In genomic region chr3:139260041-139260486, GRCh38 we compare ENCODE assay signal across 26 cellular contexts.
DNase-seq lines count a peak whose midpoint lies in the region; ATAC-seq, FAIRE-seq and TF ChIP-seq lines count a peak whose summit lies in the region.
"Had no signal": no experiment of that assay in that cellular context is flagged by ENCODE, and none has a peak within 500 bp of the region (broad histone marks: within the 10 kb centered on the region; RNA-seq: fewer than 3 reads in every experiment).

No MANE protein-coding gene starts in this region.

- H3F3A ChIP-seq in neural progenitor cell (ENCODE audit: low read depth) = no peaks in the 10 kb centered on the region

- RAD21 ChIA-PET in HCT116 (lab: Charles Lee; ENCODE audit: low non-redundant PET in 1 of 2, low total read pairs in 2 of 2, uncharacterized antibody in 2 of 2, unreplicated experiment in 2 of 2) = no interaction called here

- H3K9ac ChIP-seq in HCT116 (ENCODE audit: low read length) = no peak overlapping the region
- no peak overlapping the region for H3K9ac ChIP-seq in astrocyte (ENCODE audit: low read length)
- H3K9ac ChIP-seq in neural progenitor cell = no peak overlapping the region

- peaks cover 3 to 8% of the 10 kb centered on the region in 2 experiments; a peak in 2 of 4 replicates for H3K4me1 ChIP-seq in HCT116 (ENCODE audit: control insufficient read depth in 1 of 2, insufficient read depth in 2 of 2, low read length in 2 of 2)
- no peaks in the 10 kb centered on the region for H3K4me1 ChIP-seq in astrocyte (ENCODE audit: insufficient read depth, low read length)
- peaks cover under 1% of the 10 kb centered on the region for H3K4me1 ChIP-seq in neural progenitor cell
- H3K4me1 ChIP-seq in vagina = no peaks in the 10 kb centered on the region
- H3K4me1 ChIP-seq: A549, HAP-1 had no signal

- no peak for TF ChIP-seq RAD21 in HCT116 (IDR thresholded peaks at IDR 0.05; ENCODE audit: low read depth)

- no peaks in the 10 kb centered on the region for H3K79me2 ChIP-seq in HCT116 (ENCODE audit: insufficient read depth, low read length)
- no peaks in the 10 kb centered on the region for H3K79me2 ChIP-seq in astrocyte (ENCODE audit: insufficient read depth, low read length)
- H3K79me2 ChIP-seq in neural progenitor cell (ENCODE audit: low read depth) = no peaks in the 10 kb centered on the region

- TF ChIP-seq CTCF in HCT116 (IDR thresholded peaks at IDR 0.05 in 2 of 3, conservative IDR thresholded peaks at IDR 0.05 in 1 of 3; ENCODE audit: borderline replicate concordance in 1 of 3, insufficient read depth in 1 of 3, low read depth in 2 of 3, low read length in 2 of 3) = no peak
- no peak for TF ChIP-seq CTCF in astrocyte (IDR thresholded peaks at IDR 0.05; ENCODE audit: insufficient read depth, low read depth, low read length)
- TF ChIP-seq CTCF in neural progenitor cell (IDR thresholded peaks at IDR 0.05) = no peak
- TF ChIP-seq CTCF in vagina (IDR thresholded peaks at IDR 0.05) = no peak

- H3K36me3 ChIP-seq in HCT116 (ENCODE audit: control insufficient read depth in 1 of 2, insufficient read depth in 2 of 2, low read length in 2 of 2) = no peaks in the 10 kb centered on the region
- no peaks in the 10 kb centered on the region for H3K36me3 ChIP-seq in astrocyte (ENCODE audit: insufficient read depth, low read length)
- no peaks in the 10 kb centered on the region for H3K36me3 ChIP-seq in neural progenitor cell
- no peaks in the 10 kb centered on the region for H3K36me3 ChIP-seq in vagina
- H3K36me3 ChIP-seq: HAP-1 had no signal

- POLR2A ChIA-PET in HCT116 (lab: Charles Lee) = no interaction called here

- no peak for DNase-seq in HCT116 (ENCODE audit: low read depth, low spot score)
- DNase-seq in astrocyte (ENCODE audit: low read depth) = no peak
- DNase-seq in neural progenitor cell (ENCODE audit: low spot score) = no peak
- peak; percentile 82 to 95 for DNase-seq in vagina (ENCODE audit: extremely low spot score in 2 of 2)
- DNase-seq in HUDEP-2 (lab: John Stamatoyannopoulos, UW; ENCODE audit: unreplicated experiment in 76 of 76) = no peak
- DNase-seq in activated CD4-positive, alpha-beta T cell treated with anti-CD3 and anti-CD28 coated beads for 1 hour = no peak
- DNase-seq: AML-193; C1 segment of cervical spinal cord; CD4-positive, alpha-beta memory T cell; COR-L47; DMS53; GOT3; Kasumi-1; MV-4-11; NCI-H1105 treated with DMSO at 0.1 percent for 48 hours; NCI-H146; NCI-H1930; NCI-H526 treated with DMSO at 0.1 percent for 48 hours; PC-9; RPMI8226; SHP77 had no signal

- H3K9me3 ChIP-seq in HCT116 (ENCODE audit: control insufficient read depth in 1 of 2, insufficient read depth in 1 of 2, low read depth in 1 of 2, low read length in 2 of 2) (no peaks in the 10 kb centered on the region), astrocyte (ENCODE audit: insufficient read depth, low read depth, low read length) (no peaks in the 10 kb centered on the region), neural progenitor cell (ENCODE audit: low read depth) (no peaks in the 10 kb centered on the region), vagina (no peaks in the 10 kb centered on the region)
- H3K9me3 ChIP-seq: A549, HAP-1 had no signal

- peaks cover 48% of the 10 kb centered on the region for H3K27me3 Mint-ChIP-seq in astrocyte (ENCODE audit: low read depth, unreplicated experiment)
- H3K27me3 Mint-ChIP-seq in neural progenitor cell (ENCODE audit: insufficient read depth, low read depth) = no peaks in the 10 kb centered on the region

- no peaks in the 10 kb centered on the region for H3K4me1 Mint-ChIP-seq in astrocyte (ENCODE audit: low read depth, unreplicated experiment)
- peaks cover 4% of the 10 kb centered on the region for H3K4me1 Mint-ChIP-seq in neural progenitor cell
- H3K4me1 Mint-ChIP-seq: CD4-positive, alpha-beta memory T cell had no signal

- intact Hi-C loops in HCT116 (cut with micrococcal nuclease) = no loop called here
- intact Hi-C loops in vagina (cut with DNase I) = no loop called here

- peak overlapping the region; percentile 42 for H3K27ac Mint-ChIP-seq in astrocyte (ENCODE audit: unreplicated experiment)
- H3K27ac Mint-ChIP-seq in neural progenitor cell = no peak overlapping the region
- H3K27ac Mint-ChIP-seq: CD4-positive, alpha-beta memory T cell had no signal

- H3K9me3 Mint-ChIP-seq in astrocyte (ENCODE audit: unreplicated experiment) (peaks cover 6% of the 10 kb centered on the region), neural progenitor cell (no peaks in the 10 kb centered on the region)

- FAIRE-seq in astrocyte (lab: Jason Lieb, UNC) = no peak
- FAIRE-seq: A549, GM18507 had no signal

- H4K20me1 ChIP-seq in HCT116 (ENCODE audit: insufficient read depth) (no peaks in the 10 kb centered on the region), astrocyte (ENCODE audit: insufficient read depth, low read length) (no peaks in the 10 kb centered on the region), neural progenitor cell (ENCODE audit: low read depth) (no peaks in the 10 kb centered on the region)

- no peak overlapping the region; the same call in 1 of the 2 replicates for H3K27ac ChIP-seq in HCT116 (ENCODE audit: low read depth, low read length)
- H3K27ac ChIP-seq in astrocyte (ENCODE audit: low read depth, low read length) = no peak overlapping the region
- no peak overlapping the region for H3K27ac ChIP-seq in neural progenitor cell
- H3K27ac ChIP-seq in vagina = no peak overlapping the region
- H3K27ac ChIP-seq: A549, HL-60, PC-9 had no signal

- TF ChIP-seq POLR2A in HCT116 (IDR thresholded peaks at IDR 0.05; ENCODE audit: borderline replicate concordance, extremely low read depth, insufficient read depth, insufficient read length) = no peak
- no peak for TF ChIP-seq POLR2A in vagina (IDR thresholded peaks at IDR 0.05)

- H2AFZ ChIP-seq in HCT116 (ENCODE audit: low read depth, low read length, poor library complexity, severe bottlenecking) (no peak overlapping the region), astrocyte (ENCODE audit: low read depth, low read length) (no peak overlapping the region), neural progenitor cell (replicated peaks) (peak overlapping the region; percentile 17)
- H2AFZ ChIP-seq: PC-9 had no signal

- H3K9me2 ChIP-seq in HCT116 (ENCODE audit: insufficient read depth) = no peaks in the 10 kb centered on the region

- no peaks in the 10 kb centered on the region for H3K27me3 ChIP-seq in HCT116 (ENCODE audit: insufficient read depth, low read length)
- no peaks in the 10 kb centered on the region for H3K27me3 ChIP-seq in astrocyte (ENCODE audit: insufficient read depth, low read length)
- H3K27me3 ChIP-seq in neural progenitor cell = no peaks in the 10 kb centered on the region
- H3K27me3 ChIP-seq in vagina = no peaks in the 10 kb centered on the region

- H3K4me3 Mint-ChIP-seq in astrocyte (ENCODE audit: unreplicated experiment) (no peak overlapping the region), neural progenitor cell (no peak overlapping the region)
- H3K4me3 Mint-ChIP-seq: CD4-positive, alpha-beta memory T cell had no signal

- CTCF ChIA-PET in HCT116 (lab: Charles Lee) = no interaction called here

- ATAC-seq in HCT116 = peak; percentile 45
- ATAC-seq in GM18519 (IDR thresholded peaks at IDR 0.05; ENCODE audit: low FRiP score, unreplicated experiment) = no peak
- ATAC-seq: A549 had no signal

- H3K4me3 ChIP-seq in HCT116 (replicated peaks in 1 of 2; ENCODE audit: low read depth in 1 of 2, low read length in 2 of 2) = no peak overlapping the region
- no peak overlapping the region for H3K4me3 ChIP-seq in astrocyte (ENCODE audit: insufficient read depth, low read depth, low read length)
- H3K4me3 ChIP-seq in neural progenitor cell = no peak overlapping the region
- H3K4me3 ChIP-seq in vagina = no peak overlapping the region
- H3K4me3 ChIP-seq: A549, HAP-1, PC-9 had no signal

- BruUV-seq in HCT116 (replicated peaks; lab: Mats Ljungman, UMichigan) = no TSS peak

- no peaks in the 10 kb centered on the region for H3K36me3 Mint-ChIP-seq in astrocyte (ENCODE audit: low read depth, unreplicated experiment)
- no peaks in the 10 kb centered on the region for H3K36me3 Mint-ChIP-seq in neural progenitor cell
- H3K36me3 Mint-ChIP-seq: CD4-positive, alpha-beta memory T cell had no signal

- H3K4me2 ChIP-seq in HCT116 (ENCODE audit: low read length) = no peak overlapping the region
- no peak overlapping the region for H3K4me2 ChIP-seq in astrocyte (ENCODE audit: low read length)
- H3K4me2 ChIP-seq in neural progenitor cell = no peak overlapping the region
- H3K4me2 ChIP-seq: A549, PC-9 had no signal

TF ChIP-seq in HCT116, 20 proteins besides CTCF, POLR2A, EP300 and RAD21 (continues in another document):
- no peak for TF ChIP-seq YY1 (IDR thresholded peaks at IDR 0.05; ENCODE audit: extremely low read depth, insufficient replicate concordance, low read depth, low read length)
- TF ChIP-seq ZNF274 (IDR thresholded peaks at IDR 0.05; ENCODE audit: low read depth, low read length) = no peak
- no peak for TF ChIP-seq REST (IDR thresholded peaks at IDR 0.05; ENCODE audit: low read depth)
- TF ChIP-seq SP1 (IDR thresholded peaks at IDR 0.05; ENCODE audit: low read depth) = no peak
- TF ChIP-seq JUND (IDR thresholded peaks at IDR 0.05) = no peak
- TF ChIP-seq SIN3A (IDR thresholded peaks at IDR 0.05; ENCODE audit: low read depth) = no peak
- TF ChIP-seq EZH2 (IDR thresholded peaks at IDR 0.05) = no peak

Comparison
In these comparisons a context has a peak if more than half of its experiments do, and no peak if none do; other contexts are left out.
1. DNase-seq: peak in vagina (2 of 2); none in HCT116 (single experiment), astrocyte (single experiment), neural progenitor cell (single experiment), HUDEP-2 (0 of 76) and activated CD4-positive, alpha-beta T cell treated with anti-CD3 and anti-CD28 coated beads for 1 hour (single experiment).